8 cellular contexts compared by ENCODE assay signal in the genomic region with DNA sequence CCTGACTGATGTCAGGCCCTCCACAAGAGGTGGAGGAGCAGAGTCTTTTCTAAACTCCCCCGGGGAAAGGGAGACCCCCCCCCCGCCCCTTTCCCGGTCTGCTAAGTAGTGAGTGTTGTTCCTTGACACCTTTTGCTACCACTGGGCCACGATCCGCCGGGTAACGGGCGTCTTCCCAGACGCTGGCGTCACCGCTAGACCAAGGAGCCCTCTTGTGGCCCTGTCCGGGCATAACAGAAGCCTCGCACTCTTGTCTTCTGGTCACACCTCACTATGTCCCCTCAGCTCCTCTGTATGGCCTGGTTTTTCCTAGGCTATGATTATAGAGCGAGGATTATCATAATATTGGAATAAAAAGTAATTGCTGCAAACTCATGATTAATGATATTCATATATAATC. TPM values are rescaled to one million over a fixed set of nuclear protein-coding genes. Genes with fewer than 3 reads are reported as not detected.
A peak's percentile ranks its signal among the peaks of the same experiment; 100 is the strongest.
DNase-seq lines count a peak whose midpoint lies in the region; ATAC-seq, FAIRE-seq and TF ChIP-seq lines count a peak whose summit lies in the region.
"Not testable (repeated sequence)": the region's sequence is repeated elsewhere in the genome, so short reads cannot be mapped to it uniquely, and the experiment has no call there.

No MANE protein-coding gene starts in this region.

- not testable (repeated sequence) for H3K79me2 ChIP-seq in SU-DHL-6 (ENCODE audit: insufficient read depth, low read length)

- peak overlapping the region; percentile 64 for H3K4me3 Mint-ChIP-seq in activated T-cell treated with anti-CD3 and anti-CD28 coated beads, Interleukin-2, amount 50 U/mL, for 4 hours
- peak overlapping the region; percentile 18 for H3K4me3 Mint-ChIP-seq in dendritic cell treated with granulocyte-macrophage colony-stimulating factor and Interleukin-4, amounts not matched to agents 40 ng/mL and 50 ng/mL, for 4 days

- H3F3A ChIP-seq in SU-DHL-6 (ENCODE audit: insufficient read depth) = not testable (repeated sequence)

- H3K9me3 Mint-ChIP-seq in activated T-cell treated with anti-CD3 and anti-CD28 coated beads, Interleukin-2, amount 50 U/mL, for 4 hours; dendritic cell treated with granulocyte-macrophage colony-stimulating factor and Interleukin-4, amounts not matched to agents 40 ng/mL and 50 ng/mL, for 4 days: not testable (repeated sequence)

- peaks cover 19% of the 10 kb centered on the region for H3K36me3 ChIP-seq in MG63
- not testable (repeated sequence) for H3K36me3 ChIP-seq in SU-DHL-6 (ENCODE audit: low read length); prostate gland; thyroid gland

- H3K36me3 Mint-ChIP-seq in activated T-cell treated with anti-CD3 and anti-CD28 coated beads, Interleukin-2, amount 50 U/mL, for 4 hours (ENCODE audit: insufficient read depth) = peaks cover 27% of the 10 kb centered on the region
- peaks cover 50% of the 10 kb centered on the region for H3K36me3 Mint-ChIP-seq in dendritic cell treated with granulocyte-macrophage colony-stimulating factor and Interleukin-4, amounts not matched to agents 40 ng/mL and 50 ng/mL, for 4 days (ENCODE audit: low read depth)

- not testable (repeated sequence) for FAIRE-seq in D721Med (lab: Jason Lieb, UNC)

- not testable (repeated sequence) for H2AFZ ChIP-seq in SU-DHL-6 (ENCODE audit: low read depth, low read length, severe bottlenecking)

- peak; percentile 56 for TF ChIP-seq CTCF in D721Med (IDR thresholded peaks at IDR 0.05; ENCODE audit: insufficient read depth, missing control alignments)
- peak; percentile 19 for TF ChIP-seq CTCF in SU-DHL-6 (IDR thresholded peaks at IDR 0.05; ENCODE audit: insufficient read depth, low read length, poor library complexity, severe bottlenecking)
- peak; percentile 13 to 78 (median 60) for TF ChIP-seq CTCF in prostate gland (IDR thresholded peaks at IDR 0.05)
- TF ChIP-seq CTCF in thyroid gland (IDR thresholded peaks at IDR 0.05) = peak in 5 of 6 experiments; percentile 17 to 75 (median 48)

- not testable (repeated sequence) for H3K4me1 ChIP-seq in prostate gland (replicated peaks)
- peaks cover 8 to 17% of the 10 kb centered on the region in 2 donors for H3K4me1 ChIP-seq in thyroid gland

- 6% methylated on average over 11 of the region's 14 CpGs for WGBS in prostate gland
- WGBS in thyroid gland, 2 donors = 9% methylated on average over 12 to 14 of the region's 14 CpGs

- peak overlapping the region; percentile 25 for H3K27ac Mint-ChIP-seq in dendritic cell treated with granulocyte-macrophage colony-stimulating factor and Interleukin-4, amounts not matched to agents 40 ng/mL and 50 ng/mL, for 4 days

- not testable (repeated sequence) for H3K9me3 ChIP-seq in MG63; SU-DHL-6 (ENCODE audit: insufficient read depth, low read length); prostate gland; thyroid gland

- not testable (repeated sequence) for H3K9ac ChIP-seq in SU-DHL-6 (ENCODE audit: low read length)

- not testable (repeated sequence) for DNase-seq in D721Med (ENCODE audit: insufficient read length, low spot score)
- DNase-seq in MG63 (peak; percentile 68), islet precursor cell (peak; percentile 82), prostate gland (ENCODE audit: low spot score) (peak; percentile 69), thyroid gland (peak; percentile 74 to 75)
- peak; percentile 61 for DNase-seq in activated T-cell treated with anti-CD3 and anti-CD28 coated beads, Interleukin-2, amount 50 U/mL, for 4 hours

- peaks cover 27% of the 10 kb centered on the region for H3K4me1 Mint-ChIP-seq in activated T-cell treated with anti-CD3 and anti-CD28 coated beads, Interleukin-2, amount 50 U/mL, for 4 hours (ENCODE audit: low read depth)
- peaks cover 52% of the 10 kb centered on the region for H3K4me1 Mint-ChIP-seq in dendritic cell treated with granulocyte-macrophage colony-stimulating factor and Interleukin-4, amounts not matched to agents 40 ng/mL and 50 ng/mL, for 4 days (ENCODE audit: low read depth)

- H4K20me1 ChIP-seq in SU-DHL-6 (ENCODE audit: low read depth, low read length) = not testable (repeated sequence)

- H3K9me2 ChIP-seq in SU-DHL-6 (replicated peaks; ENCODE audit: insufficient read depth, low read length) = not testable (repeated sequence)

- H3K27me3 Mint-ChIP-seq in activated T-cell treated with anti-CD3 and anti-CD28 coated beads, Interleukin-2, amount 50 U/mL, for 4 hours (ENCODE audit: low read depth); dendritic cell treated with granulocyte-macrophage colony-stimulating factor and Interleukin-4, amounts not matched to agents 40 ng/mL and 50 ng/mL, for 4 days: not testable (repeated sequence)

- not testable (repeated sequence) for H3K27ac ChIP-seq in SU-DHL-6 (ENCODE audit: low read depth, low read length); thyroid gland
- H3K27ac ChIP-seq in prostate gland = peak overlapping the region in 1 of 2 donors; percentile 27

- H3K4me3 ChIP-seq in MG63; SU-DHL-6 (ENCODE audit: insufficient read depth, low read length, poor library complexity, severe bottlenecking); prostate gland; thyroid gland (replicated peaks in 1 of 3): not testable (repeated sequence)

- H3K27me3 ChIP-seq in MG63; SU-DHL-6 (ENCODE audit: low read length); prostate gland (replicated peaks; ENCODE audit: insufficient read depth); thyroid gland: not testable (repeated sequence)

- TF ChIP-seq POLR2A in prostate gland (IDR thresholded peaks at IDR 0.05); thyroid gland (IDR thresholded peaks at IDR 0.05): not testable (repeated sequence)

- intact Hi-C loops in dendritic cell treated with granulocyte-macrophage colony-stimulating factor and Interleukin-4, amounts not matched to agents 40 ng/mL and 50 ng/mL, for 4 days (cut with micrococcal nuclease); thyroid gland (cut with DNase I): not testable (repeated sequence)
- intact Hi-C loops in prostate gland (cut with DNase I) = loop anchor here (5.0 kb wide), 1 partner anchor 133 kb away; a partner anchor contains a TSS

- H3K4me2 ChIP-seq in SU-DHL-6 (ENCODE audit: low read depth, low read length, poor library complexity, severe bottlenecking) = not testable (repeated sequence)

- ATAC-seq in activated T-cell treated with anti-CD3 and anti-CD28 coated beads, Interleukin-2, amount 50 U/mL, for 4 hours = not testable (repeated sequence)

RNA-seq across cellular contexts. Expression of a gene that starts 12.3 kb away (rescaled TPM):
- 49.6 and 71.6 TPM in 2 replicates for total RNA-seq in MG63 (2014; rRNA removed; shearing (Covaris generic); ENCODE audit: low replicate concordance)
- total RNA-seq in activated T-cell treated with anti-CD3 and anti-CD28 coated beads, Interleukin-2, amount 50 U/mL, for 4 hours = 10 to 100 TPM; 38.7 to 56.1 (median 42.0) TPM
- total RNA-seq in prostate gland (10 to 100 TPM; 24.1 to 55.0 TPM), thyroid gland (10 to 100 TPM in 3 of 4 donors, 1 to 10 TPM in 1; 8.6 to 23.3 (median 15.1) TPM)

RNA-seq across cellular contexts. Expression of a gene that starts 50.0 kb away (rescaled TPM):
- 0.22 and 1.7 TPM in 2 replicates for total RNA-seq in MG63 (2014; rRNA removed; shearing (Covaris generic); ENCODE audit: low replicate concordance)
- total RNA-seq in activated T-cell treated with anti-CD3 and anti-CD28 coated beads, Interleukin-2, amount 50 U/mL, for 4 hours = 1 to 10 TPM in 1 of 3 donors, under 1 TPM in 2; 0.76 to 1.2 (median 0.84) TPM
- 1 to 10 TPM; 1.9 to 6.9 TPM for total RNA-seq in prostate gland
- total RNA-seq in thyroid gland = 1 to 10 TPM in 3 of 4 donors, not detected in 1; 1.1 to 1.5 (median 1.1) TPM
